1 cellular context compared by ENCODE assay signal in genomic region chr3:149368850-149369497, GRCh38.
A peak's percentile ranks its signal among the peaks of the same experiment; 100 is the strongest.
TF ChIP-seq lines count a peak whose summit lies in the region.

No MANE protein-coding gene starts in this region.

TF ChIP-seq in H1, 55 proteins besides CTCF, POLR2A, EP300 and RAD21 (continued from another document):
- peak; percentile 42; the same call in 1 of the 2 replicates for TF ChIP-seq SP1 (IDR thresholded peaks at IDR 0.05; ENCODE audit: low read depth, low read length)
- TF ChIP-seq SIN3A (conservative IDR thresholded peaks at IDR 0.05 in 1 of 2, IDR thresholded peaks at IDR 0.05 in 1 of 2; ENCODE audit: low read depth in 1 of 2, low read length in 2 of 2) = peak in 1 of 2 experiments; percentile 57; a peak in 1 of 4 replicates
- TF ChIP-seq SIX5 (IDR thresholded peaks at IDR 0.05; ENCODE audit: low read depth, low read length) = 0 out of 2 replicates have a peak, but pooled peaks have one; percentile 8
- TF ChIP-seq MAFK (IDR thresholded peaks at IDR 0.05; ENCODE audit: low read depth, low read length) = no peak
